Comparison of ENCODE assay signal across 17 cellular contexts in the genomic region with DNA sequence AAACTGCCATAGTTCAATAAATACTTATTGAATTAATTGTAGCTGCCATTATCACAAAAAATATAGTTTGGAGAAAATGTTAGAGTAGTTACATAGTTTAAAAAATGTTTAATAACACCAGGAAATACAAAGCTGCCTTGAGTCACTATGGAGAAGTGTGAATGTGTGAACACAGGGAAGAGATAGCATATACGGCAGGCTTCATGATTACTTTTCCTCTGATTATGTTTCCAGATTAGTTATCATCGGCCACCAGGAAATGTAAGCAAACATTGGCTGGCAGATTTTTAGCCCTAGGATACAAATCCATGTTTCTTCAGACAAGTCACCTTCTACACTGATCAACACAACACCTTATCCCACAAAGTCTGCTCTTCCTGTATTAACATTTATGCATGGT.
"Had no signal": no experiment of that assay in that cellular context is flagged by ENCODE, and none has a peak within 500 bp of the region (broad histone marks: within the 10 kb centered on the region; RNA-seq: fewer than 3 reads in every experiment).

No MANE protein-coding gene starts in this region.

- H3K9me3 ChIP-seq: right lobe of liver, thoracic aorta, tibial nerve, upper lobe of left lung had no signal

- H3K9ac ChIP-seq: neural progenitor cell, parathyroid adenoma had no signal

- H3K4me3 ChIP-seq: dorsolateral prefrontal cortex, lung, neural progenitor cell, right lobe of liver, thoracic aorta, tibial nerve, upper lobe of left lung had no signal

- ATAC-seq: naive thymus-derived CD4-positive, alpha-beta T cell; right lobe of liver; stimulated activated naive B cell treated with anti-CD40 and anti-IgM and Interleukin-4, amounts not matched to agents 10 μg/mL and 1 μg/mL and 100 μg/mL, for 72 hours had no signal

- H3K27ac ChIP-seq: dorsolateral prefrontal cortex, neural progenitor cell, parathyroid adenoma, right lobe of liver, thoracic aorta had no signal

- FAIRE-seq: colon, frontal cortex, small intestine, urothelium cell line had no signal

- H3K4me1 ChIP-seq: right lobe of liver had no signal

- H3K36me3 ChIP-seq: neural progenitor cell, right lobe of liver, thoracic aorta, upper lobe of left lung had no signal

- DNase-seq: effector CD4-positive, alpha-beta T cell; naive thymus-derived CD4-positive, alpha-beta T cell; right lobe of liver; small intestine; stimulated activated CD4-positive, alpha-beta T cell treated with anti-CD3 and anti-CD28 coated beads, Interleukin-15, amount 100 ng/mL, for 24 hours; stimulated activated CD4-positive, alpha-beta T cell treated with anti-CD3 and anti-CD28 coated beads, Interleukin-2, amount 100 ng/mL, for 48 hours; stimulated activated naive B cell treated with anti-CD40 and anti-IgM and Interleukin-4, amounts not matched to agents 10 μg/mL and 1 μg/mL and 100 μg/mL, for 72 hours had no signal

- H3K27me3 ChIP-seq: neural progenitor cell, right lobe of liver, tibial nerve had no signal

- H2AFZ ChIP-seq: neural progenitor cell had no signal

- H3K4me2 ChIP-seq: neural progenitor cell had no signal
